1 cellular context compared by ENCODE assay signal in the genomic region with DNA sequence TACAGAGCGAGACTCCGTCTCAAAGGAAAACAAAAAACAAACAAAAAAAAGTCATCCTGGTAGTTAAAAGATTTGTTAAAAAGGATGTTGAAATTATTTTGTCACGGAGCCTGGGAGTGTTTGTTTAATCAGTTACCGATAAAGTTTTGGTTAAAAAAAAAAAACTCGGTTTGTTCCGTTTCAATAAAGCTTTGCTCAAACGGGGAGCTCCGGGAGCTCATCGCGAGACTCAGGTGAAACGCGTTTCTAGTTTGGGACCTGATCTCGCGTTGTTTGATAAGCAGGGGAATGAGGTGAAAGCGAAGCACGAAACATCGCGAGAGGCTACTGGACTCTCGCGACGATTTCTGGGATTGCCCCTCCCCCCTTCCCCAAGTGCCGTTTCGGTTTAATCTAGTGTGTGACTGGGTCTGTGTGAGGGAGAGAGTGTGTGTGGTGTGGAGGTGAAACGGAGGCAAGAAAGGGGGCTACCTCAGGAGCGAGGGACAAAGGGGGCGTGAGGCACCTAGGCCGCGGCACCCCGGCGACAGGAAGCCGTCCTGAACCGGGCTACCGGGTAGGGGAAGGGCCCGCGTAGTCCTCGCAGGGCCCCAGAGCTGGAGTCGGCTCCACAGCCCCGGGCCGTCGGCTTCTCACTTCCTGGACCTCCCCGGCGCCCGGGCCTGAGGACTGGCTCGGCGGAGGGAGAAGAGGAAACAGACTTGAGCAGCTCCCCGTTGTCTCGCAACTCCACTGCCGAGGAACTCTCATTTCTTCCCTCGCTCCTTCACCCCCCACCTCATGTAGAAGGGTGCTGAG.
TF ChIP-seq lines count a peak whose summit lies in the region.

A gene (plus strand): TSS at position 374 of the 798 bp plus-strand sequence. CDS start 586 bp downstream, outside the sequence.

TF ChIP-seq in HepG2, 621 proteins besides CTCF, POLR2A, EP300 and RAD21 (continued from another document and continues in another):
- TF ChIP-seq, protein P1, sequence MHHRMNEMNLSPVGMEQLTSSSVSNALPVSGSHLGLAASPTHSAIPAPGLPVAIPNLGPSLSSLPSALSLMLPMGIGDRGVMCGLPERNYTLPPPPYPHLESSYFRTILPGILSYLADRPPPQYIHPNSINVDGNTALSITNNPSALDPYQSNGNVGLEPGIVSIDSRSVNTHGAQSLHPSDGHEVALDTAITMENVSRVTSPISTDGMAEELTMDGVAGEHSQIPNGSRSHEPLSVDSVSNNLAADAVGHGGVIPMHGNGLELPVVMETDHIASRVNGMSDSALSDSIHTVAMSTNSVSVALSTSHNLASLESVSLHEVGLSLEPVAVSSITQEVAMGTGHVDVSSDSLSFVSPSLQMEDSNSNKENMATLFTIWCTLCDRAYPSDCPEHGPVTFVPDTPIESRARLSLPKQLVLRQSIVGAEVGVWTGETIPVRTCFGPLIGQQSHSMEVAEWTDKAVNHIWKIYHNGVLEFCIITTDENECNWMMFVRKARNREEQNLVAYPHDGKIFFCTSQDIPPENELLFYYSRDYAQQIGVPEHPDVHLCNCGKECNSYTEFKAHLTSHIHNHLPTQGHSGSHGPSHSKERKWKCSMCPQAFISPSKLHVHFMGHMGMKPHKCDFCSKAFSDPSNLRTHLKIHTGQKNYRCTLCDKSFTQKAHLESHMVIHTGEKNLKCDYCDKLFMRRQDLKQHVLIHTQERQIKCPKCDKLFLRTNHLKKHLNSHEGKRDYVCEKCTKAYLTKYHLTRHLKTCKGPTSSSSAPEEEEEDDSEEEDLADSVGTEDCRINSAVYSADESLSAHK (CRISPR knock-in tag; IDR thresholded peaks at IDR 0.05; ENCODE audit: borderline replicate concordance): no peak
- TF ChIP-seq TAF15 (IDR thresholded peaks at IDR 0.05; ENCODE audit: low read depth, low read length, poor library complexity, severe bottlenecking): no peak
- TF ChIP-seq, protein P2, sequence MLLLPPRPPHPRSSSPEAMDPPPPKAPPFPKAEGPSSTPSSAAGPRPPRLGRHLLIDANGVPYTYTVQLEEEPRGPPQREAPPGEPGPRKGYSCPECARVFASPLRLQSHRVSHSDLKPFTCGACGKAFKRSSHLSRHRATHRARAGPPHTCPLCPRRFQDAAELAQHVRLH (CRISPR knock-in tag; IDR thresholded peaks at IDR 0.05; ENCODE audit: borderline replicate concordance, low read depth): peak; percentile 93
- TF ChIP-seq PAF1 (CRISPR knock-in tag; IDR thresholded peaks at IDR 0.05): no peak
- peak; percentile 52; the same call in 1 of the 2 replicates for TF ChIP-seq SMAD1 (CRISPR knock-in tag; IDR thresholded peaks at IDR 0.05; ENCODE audit: borderline replicate concordance, low read depth)
- peak; percentile 76; the same call in 1 of the 2 replicates for TF ChIP-seq NR2C2 (CRISPR knock-in tag; IDR thresholded peaks at IDR 0.05; ENCODE audit: borderline replicate concordance)
- TF ChIP-seq NR2F6 (IDR thresholded peaks at IDR 0.05): peak; percentile 74
- TF ChIP-seq NR2F6 (CRISPR knock-in tag; IDR thresholded peaks at IDR 0.05): peak; percentile 66; the same call in 1 of the 2 replicates
- TF ChIP-seq ZNF761 (CRISPR knock-in tag; conservative IDR thresholded peaks at IDR 0.05): no peak
- TF ChIP-seq, protein P3, sequence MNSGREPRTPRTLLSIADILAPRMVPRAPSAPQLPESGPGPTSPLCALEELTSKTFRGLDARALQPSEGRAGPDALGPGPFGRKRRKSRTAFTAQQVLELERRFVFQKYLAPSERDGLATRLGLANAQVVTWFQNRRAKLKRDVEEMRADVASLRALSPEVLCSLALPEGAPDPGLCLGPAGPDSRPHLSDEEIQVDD (CRISPR knock-in tag; IDR thresholded peaks at IDR 0.05; ENCODE audit: borderline replicate concordance): peak; percentile 76; the same call in 1 of the 2 replicates
- no peak; the same call in 1 of the 2 replicates for TF ChIP-seq ZNF772 (CRISPR knock-in tag; IDR thresholded peaks at IDR 0.05)
- TF ChIP-seq, protein P4, sequence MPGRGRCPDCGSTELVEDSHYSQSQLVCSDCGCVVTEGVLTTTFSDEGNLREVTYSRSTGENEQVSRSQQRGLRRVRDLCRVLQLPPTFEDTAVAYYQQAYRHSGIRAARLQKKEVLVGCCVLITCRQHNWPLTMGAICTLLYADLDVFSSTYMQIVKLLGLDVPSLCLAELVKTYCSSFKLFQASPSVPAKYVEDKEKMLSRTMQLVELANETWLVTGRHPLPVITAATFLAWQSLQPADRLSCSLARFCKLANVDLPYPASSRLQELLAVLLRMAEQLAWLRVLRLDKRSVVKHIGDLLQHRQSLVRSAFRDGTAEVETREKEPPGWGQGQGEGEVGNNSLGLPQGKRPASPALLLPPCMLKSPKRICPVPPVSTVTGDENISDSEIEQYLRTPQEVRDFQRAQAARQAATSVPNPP (CRISPR knock-in tag; IDR thresholded peaks at IDR 0.05): no peak; the same call in 1 of the 2 replicates
- peak; percentile 2; the same call in 1 of the 2 replicates for TF ChIP-seq SP2 (CRISPR knock-in tag; IDR thresholded peaks at IDR 0.05)
- TF ChIP-seq ZNF205 (CRISPR knock-in tag; IDR thresholded peaks at IDR 0.05): peak; percentile 66; the same call in 1 of the 2 replicates
- TF ChIP-seq ZNF337 (CRISPR knock-in tag; IDR thresholded peaks at IDR 0.05; ENCODE audit: borderline replicate concordance, low read depth): no peak
- TF ChIP-seq ZNF879 (CRISPR knock-in tag; IDR thresholded peaks at IDR 0.05): peak; percentile 90
- peak; percentile 98 for TF ChIP-seq CHD2 (IDR thresholded peaks at IDR 0.05; ENCODE audit: low read depth, low read length)
- no peak for TF ChIP-seq ATM (IDR thresholded peaks at IDR 0.05; ENCODE audit: borderline replicate concordance)
- no peak for TF ChIP-seq ZNF672 (CRISPR knock-in tag; IDR thresholded peaks at IDR 0.05)
- TF ChIP-seq, protein P5, sequence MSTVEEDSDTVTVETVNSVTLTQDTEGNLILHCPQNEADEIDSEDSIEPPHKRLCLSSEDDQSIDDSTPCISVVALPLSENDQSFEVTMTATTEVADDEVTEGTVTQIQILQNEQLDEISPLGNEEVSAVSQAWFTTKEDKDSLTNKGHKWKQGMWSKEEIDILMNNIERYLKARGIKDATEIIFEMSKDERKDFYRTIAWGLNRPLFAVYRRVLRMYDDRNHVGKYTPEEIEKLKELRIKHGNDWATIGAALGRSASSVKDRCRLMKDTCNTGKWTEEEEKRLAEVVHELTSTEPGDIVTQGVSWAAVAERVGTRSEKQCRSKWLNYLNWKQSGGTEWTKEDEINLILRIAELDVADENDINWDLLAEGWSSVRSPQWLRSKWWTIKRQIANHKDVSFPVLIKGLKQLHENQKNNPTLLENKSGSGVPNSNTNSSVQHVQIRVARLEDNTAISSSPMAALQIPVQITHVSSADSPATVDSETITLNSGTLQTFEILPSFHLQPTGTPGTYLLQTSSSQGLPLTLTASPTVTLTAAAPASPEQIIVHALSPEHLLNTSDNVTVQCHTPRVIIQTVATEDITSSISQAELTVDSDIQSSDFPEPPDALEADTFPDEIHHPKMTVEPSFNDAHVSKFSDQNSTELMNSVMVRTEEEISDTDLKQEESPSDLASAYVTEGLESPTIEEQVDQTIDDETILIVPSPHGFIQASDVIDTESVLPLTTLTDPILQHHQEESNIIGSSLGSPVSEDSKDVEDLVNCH (CRISPR knock-in tag; IDR thresholded peaks at IDR 0.05): no peak
- TF ChIP-seq MZF1 (CRISPR knock-in tag; IDR thresholded peaks at IDR 0.05; ENCODE audit: borderline replicate concordance): 0 out of 2 replicates have a peak, but pooled peaks have one; percentile 22
- TF ChIP-seq NFE2 (CRISPR knock-in tag; IDR thresholded peaks at IDR 0.05): peak; percentile 28; the same call in 1 of the 2 replicates
- TF ChIP-seq TOE1 (CRISPR knock-in tag; IDR thresholded peaks at IDR 0.05): no peak
- TF ChIP-seq RBM39 (IDR thresholded peaks at IDR 0.05; ENCODE audit: low read depth, low read length, poor library complexity, severe bottlenecking): peak; percentile 52
- TF ChIP-seq SMYD3 (CRISPR knock-in tag; IDR thresholded peaks at IDR 0.05): peak; percentile 59; the same call in 1 of the 2 replicates
- TF ChIP-seq, protein P6, sequence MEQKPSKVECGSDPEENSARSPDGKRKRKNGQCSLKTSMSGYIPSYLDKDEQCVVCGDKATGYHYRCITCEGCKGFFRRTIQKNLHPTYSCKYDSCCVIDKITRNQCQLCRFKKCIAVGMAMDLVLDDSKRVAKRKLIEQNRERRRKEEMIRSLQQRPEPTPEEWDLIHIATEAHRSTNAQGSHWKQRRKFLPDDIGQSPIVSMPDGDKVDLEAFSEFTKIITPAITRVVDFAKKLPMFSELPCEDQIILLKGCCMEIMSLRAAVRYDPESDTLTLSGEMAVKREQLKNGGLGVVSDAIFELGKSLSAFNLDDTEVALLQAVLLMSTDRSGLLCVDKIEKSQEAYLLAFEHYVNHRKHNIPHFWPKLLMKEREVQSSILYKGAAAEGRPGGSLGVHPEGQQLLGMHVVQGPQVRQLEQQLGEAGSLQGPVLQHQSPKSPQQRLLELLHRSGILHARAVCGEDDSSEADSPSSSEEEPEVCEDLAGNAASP (CRISPR knock-in tag; IDR thresholded peaks at IDR 0.05; ENCODE audit: borderline replicate concordance): no peak; the same call in none of the 2 replicates
- peak; percentile 96 for TF ChIP-seq ZNF749 (CRISPR knock-in tag; IDR thresholded peaks at IDR 0.05; ENCODE audit: borderline replicate concordance)
- 0 out of 2 replicates have a peak, but pooled peaks have one; percentile 63 for TF ChIP-seq ZNF136 (CRISPR knock-in tag; IDR thresholded peaks at IDR 0.05; ENCODE audit: low read depth)
- TF ChIP-seq TEAD2 (CRISPR knock-in tag; IDR thresholded peaks at IDR 0.05): peak; percentile 60; the same call in 1 of the 2 replicates
- no peak for TF ChIP-seq U2AF1 (optimal IDR thresholded peaks at IDR 0.05; ENCODE audit: low read depth, low read length)
- TF ChIP-seq NFE2L2 (IDR thresholded peaks at IDR 0.05; ENCODE audit: low read length): no peak
- TF ChIP-seq ZNF569 (CRISPR knock-in tag; IDR thresholded peaks at IDR 0.05; ENCODE audit: borderline replicate concordance): peak; percentile 47; the same call in 1 of the 2 replicates
- peak; percentile 93; the same call in 1 of the 2 replicates for TF ChIP-seq KDM5A (IDR thresholded peaks at IDR 0.05; ENCODE audit: borderline replicate concordance, low read length)
- TF ChIP-seq THAP11 (CRISPR knock-in tag; IDR thresholded peaks at IDR 0.05): peak; percentile 95
- TF ChIP-seq HDAC1 (CRISPR knock-in tag; IDR thresholded peaks at IDR 0.05): peak; percentile 81
- peak; percentile 88 for TF ChIP-seq ZFP36L1 (CRISPR knock-in tag; IDR thresholded peaks at IDR 0.05)
- no peak; the same call in 1 of the 2 replicates for TF ChIP-seq KLF9 (CRISPR knock-in tag; IDR thresholded peaks at IDR 0.05; ENCODE audit: low read depth)
- TF ChIP-seq NFIB (CRISPR knock-in tag; IDR thresholded peaks at IDR 0.05; ENCODE audit: borderline replicate concordance): no peak
- TF ChIP-seq, protein P7, sequence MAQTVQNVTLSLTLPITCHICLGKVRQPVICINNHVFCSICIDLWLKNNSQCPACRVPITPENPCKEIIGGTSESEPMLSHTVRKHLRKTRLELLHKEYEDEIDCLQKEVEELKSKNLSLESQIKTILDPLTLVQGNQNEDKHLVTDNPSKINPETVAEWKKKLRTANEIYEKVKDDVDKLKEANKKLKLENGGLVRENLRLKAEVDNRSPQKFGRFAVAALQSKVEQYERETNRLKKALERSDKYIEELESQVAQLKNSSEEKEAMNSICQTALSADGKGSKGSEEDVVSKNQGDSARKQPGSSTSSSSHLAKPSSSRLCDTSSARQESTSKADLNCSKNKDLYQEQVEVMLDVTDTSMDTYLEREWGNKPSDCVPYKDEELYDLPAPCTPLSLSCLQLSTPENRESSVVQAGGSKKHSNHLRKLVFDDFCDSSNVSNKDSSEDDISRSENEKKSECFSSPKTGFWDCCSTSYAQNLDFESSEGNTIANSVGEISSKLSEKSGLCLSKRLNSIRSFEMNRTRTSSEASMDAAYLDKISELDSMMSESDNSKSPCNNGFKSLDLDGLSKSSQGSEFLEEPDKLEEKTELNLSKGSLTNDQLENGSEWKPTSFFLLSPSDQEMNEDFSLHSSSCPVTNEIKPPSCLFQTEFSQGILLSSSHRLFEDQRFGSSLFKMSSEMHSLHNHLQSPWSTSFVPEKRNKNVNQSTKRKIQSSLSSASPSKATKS (CRISPR knock-in tag; IDR thresholded peaks at IDR 0.05): no peak
- TF ChIP-seq TOPORS (CRISPR knock-in tag; IDR thresholded peaks at IDR 0.05): no peak
- TF ChIP-seq ZFP1 (CRISPR knock-in tag; IDR thresholded peaks at IDR 0.05): peak; percentile 80
- TF ChIP-seq, protein P8, sequence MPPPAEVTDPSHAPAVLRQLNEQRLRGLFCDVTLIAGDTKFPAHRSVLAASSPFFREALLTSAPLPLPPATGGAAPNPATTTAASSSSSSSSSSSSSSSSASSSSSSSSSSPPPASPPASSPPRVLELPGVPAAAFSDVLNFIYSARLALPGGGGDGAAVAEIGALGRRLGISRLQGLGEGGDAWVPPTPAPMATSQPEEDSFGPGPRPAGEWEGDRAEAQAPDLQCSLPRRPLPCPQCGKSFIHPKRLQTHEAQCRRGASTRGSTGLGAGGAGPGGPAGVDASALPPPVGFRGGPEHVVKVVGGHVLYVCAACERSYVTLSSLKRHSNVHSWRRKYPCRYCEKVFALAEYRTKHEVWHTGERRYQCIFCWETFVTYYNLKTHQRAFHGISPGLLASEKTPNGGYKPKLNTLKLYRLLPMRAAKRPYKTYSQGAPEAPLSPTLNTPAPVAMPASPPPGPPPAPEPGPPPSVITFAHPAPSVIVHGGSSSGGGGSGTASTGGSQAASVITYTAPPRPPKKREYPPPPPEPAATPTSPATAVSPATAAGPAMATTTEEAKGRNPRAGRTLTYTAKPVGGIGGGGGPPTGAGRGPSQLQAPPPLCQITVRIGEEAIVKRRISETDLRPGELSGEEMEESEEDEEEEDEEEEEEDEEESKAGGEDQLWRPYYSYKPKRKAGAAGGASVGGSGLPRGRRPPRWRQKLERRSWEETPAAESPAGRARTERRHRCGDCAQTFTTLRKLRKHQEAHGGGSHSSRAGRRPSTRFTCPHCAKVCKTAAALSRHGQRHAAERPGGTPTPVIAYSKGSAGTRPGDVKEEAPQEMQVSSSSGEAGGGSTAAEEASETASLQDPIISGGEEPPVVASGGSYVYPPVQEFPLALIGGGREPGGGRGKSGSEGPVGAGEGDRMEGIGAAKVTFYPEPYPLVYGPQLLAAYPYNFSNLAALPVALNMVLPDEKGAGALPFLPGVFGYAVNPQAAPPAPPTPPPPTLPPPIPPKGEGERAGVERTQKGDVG (CRISPR knock-in tag; IDR thresholded peaks at IDR 0.05; ENCODE audit: borderline replicate concordance): no peak
- no peak for TF ChIP-seq ZNF549 (CRISPR knock-in tag; IDR thresholded peaks at IDR 0.05)
- no peak for TF ChIP-seq ZNF780A (CRISPR knock-in tag; IDR thresholded peaks at IDR 0.05)
- no peak for TF ChIP-seq GABPA (IDR thresholded peaks at IDR 0.05; ENCODE audit: low read depth, low read length)
- TF ChIP-seq GABPA (CRISPR knock-in tag; IDR thresholded peaks at IDR 0.05; ENCODE audit: low read depth): peak; percentile 74
- TF ChIP-seq SP140L (CRISPR knock-in tag; IDR thresholded peaks at IDR 0.05; ENCODE audit: borderline replicate concordance): peak; percentile 33; the same call in 1 of the 2 replicates
